In the genomic region with DNA sequence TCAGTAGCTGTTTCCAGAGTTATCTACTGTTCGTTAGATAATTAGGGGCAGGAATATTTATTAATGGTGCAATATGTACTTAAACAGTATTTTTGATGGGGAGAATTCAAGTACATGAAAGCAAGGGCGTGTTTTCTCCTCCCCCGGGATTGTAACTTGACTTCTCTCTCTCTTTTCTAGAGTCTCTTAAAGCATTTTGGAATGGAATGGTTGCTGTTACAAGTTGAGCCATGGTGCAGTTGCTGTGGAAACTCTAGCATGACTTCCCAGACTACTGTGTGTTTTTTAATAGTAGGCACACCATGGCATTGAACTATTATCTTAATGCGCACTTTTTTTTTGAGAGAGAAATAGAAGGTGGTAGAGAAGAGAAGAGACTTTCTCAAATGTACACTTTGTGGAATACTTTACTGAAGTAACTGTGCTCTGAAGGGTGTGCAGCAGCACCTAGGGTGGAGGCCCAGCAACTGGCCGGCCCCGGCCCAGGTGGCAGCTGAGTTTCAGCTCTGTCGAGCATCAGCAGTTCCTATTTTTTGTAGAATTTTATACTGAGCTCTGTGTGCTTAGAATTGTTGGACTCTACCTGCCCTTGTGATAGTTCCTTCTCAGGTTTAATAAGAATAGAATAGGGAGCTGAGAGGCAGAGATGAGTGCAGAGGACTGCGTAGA, we compare ENCODE assay signal across 30 cellular contexts.
A peak's percentile ranks its signal among the peaks of the same experiment; 100 is the strongest.
DNase-seq lines count a peak whose midpoint lies in the region; ATAC-seq and TF ChIP-seq lines count a peak whose summit lies in the region.
"Had no signal": no experiment of that assay in that cellular context is flagged by ENCODE, and none has a peak within 500 bp of the region (broad histone marks: within the 10 kb centered on the region; RNA-seq: fewer than 3 reads in every experiment).

No MANE protein-coding gene starts in this region.

- ATAC-seq in gastroesophageal sphincter = peak; percentile 50
- peak; percentile 83 for ATAC-seq in memory B cell (ENCODE audit: low read depth)
- ATAC-seq in upper lobe of left lung (ENCODE audit: low FRiP score in 2 of 2) = peak; percentile 61 to 68
- no peak for ATAC-seq in T-cell (replicated peaks in 1 of 4)
- ATAC-seq: left colon; naive thymus-derived CD8-positive, alpha-beta T cell had no signal

- H3K27me3 ChIP-seq in gastroesophageal sphincter (no peaks in the 10 kb centered on the region), upper lobe of left lung (no peaks in the 10 kb centered on the region)
- H3K27me3 ChIP-seq: adrenal gland, MG63, suprapubic skin had no signal

- H3K27ac Mint-ChIP-seq in memory B cell (no peak overlapping the region), T-cell (no peak overlapping the region)
- H3K27ac Mint-ChIP-seq: activated CD4-positive, alpha-beta memory T cell treated with anti-CD3 and anti-CD28 coated beads, Interleukin-2, amount 10 ng/mL, durations not matched to agents 7 days and 5 days; activated naive CD4-positive, alpha-beta T cell treated with anti-CD3 and anti-CD28 coated beads for 36 hours; CD4-positive, alpha-beta T cell; immature natural killer cell; naive thymus-derived CD8-positive, alpha-beta T cell; progenitor cell of endocrine pancreas had no signal

- peaks cover 0 to 67% (median 7%) of the 10 kb centered on the region in 3 donors for H3K4me1 ChIP-seq in gastroesophageal sphincter
- peaks cover 36 to 83% (median 61%) of the 10 kb centered on the region in 4 donors for H3K4me1 ChIP-seq in upper lobe of left lung
- H3K4me1 ChIP-seq: HAP-1 had no signal

- TF ChIP-seq POLR2A in gastroesophageal sphincter (IDR thresholded peaks at IDR 0.05) (no peak), upper lobe of left lung (IDR thresholded peaks at IDR 0.05) (no peak)

- H3K36me3 Mint-ChIP-seq in memory B cell (peaks cover 1% of the 10 kb centered on the region), T-cell (no peaks in the 10 kb centered on the region)
- H3K36me3 Mint-ChIP-seq: naive thymus-derived CD8-positive, alpha-beta T cell had no signal

- H3K27me3 Mint-ChIP-seq in memory B cell (no peaks in the 10 kb centered on the region), T-cell (no peaks in the 10 kb centered on the region)
- H3K27me3 Mint-ChIP-seq: activated CD4-positive, alpha-beta memory T cell treated with anti-CD3 and anti-CD28 coated beads, Interleukin-2, amount 10 ng/mL, durations not matched to agents 7 days and 5 days; brain; CD4-positive, alpha-beta T cell; naive thymus-derived CD8-positive, alpha-beta T cell; progenitor cell of endocrine pancreas had no signal

- no peaks in the 10 kb centered on the region for H3K36me3 ChIP-seq in gastroesophageal sphincter
- H3K36me3 ChIP-seq in upper lobe of left lung = no peaks in the 10 kb centered on the region
- H3K36me3 ChIP-seq: adrenal gland, HAP-1, MG63 had no signal

- H3K4me3 Mint-ChIP-seq in memory B cell (no peak overlapping the region), T-cell (no peak overlapping the region)
- H3K4me3 Mint-ChIP-seq: activated CD4-positive, alpha-beta memory T cell treated with anti-CD3 and anti-CD28 coated beads, Interleukin-2, amount 10 ng/mL, durations not matched to agents 7 days and 5 days; activated naive CD4-positive, alpha-beta T cell treated with anti-CD3 and anti-CD28 coated beads for 36 hours; brain; CD4-positive, alpha-beta T cell; immature natural killer cell; naive thymus-derived CD8-positive, alpha-beta T cell had no signal

- H3K4me1 Mint-ChIP-seq in memory B cell (peaks cover 41% of the 10 kb centered on the region), T-cell (peaks cover 38 to 48% (median 45%) of the 10 kb centered on the region in 3 donors)
- H3K4me1 Mint-ChIP-seq: activated CD4-positive, alpha-beta memory T cell treated with anti-CD3 and anti-CD28 coated beads, Interleukin-2, amount 10 ng/mL, durations not matched to agents 7 days and 5 days had no signal

- H3K9me3 Mint-ChIP-seq in memory B cell (no peaks in the 10 kb centered on the region), T-cell (no peaks in the 10 kb centered on the region)
- H3K9me3 Mint-ChIP-seq: activated CD4-positive, alpha-beta memory T cell treated with anti-CD3 and anti-CD28 coated beads, Interleukin-2, amount 10 ng/mL, durations not matched to agents 7 days and 5 days; activated naive CD4-positive, alpha-beta T cell treated with anti-CD3 and anti-CD28 coated beads for 36 hours; CD4-positive, alpha-beta T cell; immature natural killer cell; naive thymus-derived CD8-positive, alpha-beta T cell had no signal

- TF ChIP-seq EP300 in gastroesophageal sphincter (IDR thresholded peaks at IDR 0.05) = no peak
- no peak for TF ChIP-seq EP300 in upper lobe of left lung (IDR thresholded peaks at IDR 0.05)

- POLR2A ChIA-PET in T-cell (lab: Charles Lee) = no interaction called here

- CTCF ChIA-PET in T-cell (lab: Charles Lee) = interaction anchor here (0.6 to 0.7 kb wide), 5 partner anchors 14 to 640 kb away, joined by 3 to 7 read pairs (median 3); a partner anchor contains a TSS

- DNase-seq in DMS79 treated with DMSO at 0.1 percent for 48 hours (lab: John Stamatoyannopoulos, UW) (peak; percentile 9), DMS79 (lab: John Stamatoyannopoulos, UW) (no peak), memory B cell (ENCODE audit: low spot score in 2 of 2) (peak in 1 of 2 donors; percentile 9), upper lobe of left lung (peak in 1 of 2 donors; percentile 78), NCI-H146 (lab: John Stamatoyannopoulos, UW) (no peak), OCI-M1 (lab: John Stamatoyannopoulos, UW) (no peak), T-cell (no peak)
- DNase-seq: activated CD4-positive, alpha-beta memory T cell treated with anti-CD3 and anti-CD28 coated beads, Interleukin-2, amount 10 ng/mL, durations not matched to agents 7 days and 5 days; activated CD8-positive, alpha-beta memory T cell treated with anti-CD3 and anti-CD28 coated beads, Interleukin-2, amount 50 U/mL, for 48 hours; activated naive CD4-positive, alpha-beta T cell treated with anti-CD3 and anti-CD28 coated beads for 36 hours; adrenal gland; CD4-positive, alpha-beta T cell; immature natural killer cell; left colon; MG63; midbrain; naive thymus-derived CD8-positive, alpha-beta T cell; NCI-H1105 treated with DMSO at 0.1 percent for 48 hours; NCI-H1930; NCI-H526; SHP77; stimulated activated CD4-positive, alpha-beta T cell treated with anti-CD3 and anti-CD28 coated beads, Interleukin-4, amount 100 ng/mL, for 4 hours had no signal

- H3K27ac ChIP-seq in gastroesophageal sphincter = no peak overlapping the region
- peak overlapping the region in 3 of 4 donors; percentile 12 to 45 (median 36) for H3K27ac ChIP-seq in upper lobe of left lung
- H3K27ac ChIP-seq: 22Rv1, adrenal gland, HL-60, KMS-11, suprapubic skin had no signal

- no peak for TF ChIP-seq CTCF in gastroesophageal sphincter (IDR thresholded peaks at IDR 0.05)
- TF ChIP-seq CTCF in upper lobe of left lung (IDR thresholded peaks at IDR 0.05) = no peak

- H3K4me3 ChIP-seq in gastroesophageal sphincter (no peak overlapping the region), upper lobe of left lung (no peak overlapping the region)
- H3K4me3 ChIP-seq: adrenal gland, HAP-1, MG63, suprapubic skin had no signal

- H3K9me3 ChIP-seq in gastroesophageal sphincter (no peaks in the 10 kb centered on the region), upper lobe of left lung (no peaks in the 10 kb centered on the region)
- H3K9me3 ChIP-seq: adrenal gland, HAP-1, suprapubic skin had no signal

- WGBS in gastroesophageal sphincter (ENCODE audit: low coverage in 1 of 2), 2 donors = 45 to 61% methylated on average over 4 to 5 of the region's 8 CpGs
- WGBS in upper lobe of left lung, 2 donors = 65 to 73% methylated on average over 8 of the region's 8 CpGs

Comparison
In these comparisons a context has a peak if more than half of its experiments do, and no peak if none do; other contexts are left out.
1. ATAC-seq: peak in gastroesophageal sphincter (single experiment), memory B cell (single experiment) and upper lobe of left lung (2 of 2); none in T-cell (0 of 4).
2. H3K27ac ChIP-seq: peak in upper lobe of left lung (3 of 4); none in gastroesophageal sphincter (0 of 4).